30 cellular contexts compared by ENCODE assay signal in genomic region chr13:28865951-28866350, GRCh38. TPM values are rescaled to one million over a fixed set of nuclear protein-coding genes. Genes with fewer than 3 reads are reported as not detected.
"Had no signal": no experiment of that assay in that cellular context is flagged by ENCODE, and none has a peak within 500 bp of the region (broad histone marks: within the 10 kb centered on the region; RNA-seq: fewer than 3 reads in every experiment).

No MANE protein-coding gene starts in this region.

- H3K4me1 ChIP-seq: neural progenitor cell, parathyroid adenoma, psoas muscle, right atrium auricular region, right lobe of liver, stomach, thyroid gland, tibial nerve, upper lobe of left lung, vagina had no signal

- H3K4me3 ChIP-seq: neural progenitor cell, ovary, psoas muscle, right atrium auricular region, right lobe of liver, sigmoid colon, stomach, thoracic aorta, thyroid gland, tibial nerve, upper lobe of left lung, vagina had no signal

- H3K27me3 ChIP-seq: neural progenitor cell, ovary, right atrium auricular region, right lobe of liver, sigmoid colon, stomach, thyroid gland, tibial nerve, upper lobe of left lung, vagina had no signal

- H2AFZ ChIP-seq: neural progenitor cell, parathyroid adenoma had no signal

- H3K27ac ChIP-seq: neural progenitor cell, ovary, parathyroid adenoma, psoas muscle, right lobe of liver, sigmoid colon, stomach, thyroid gland, tibial nerve, upper lobe of left lung, vagina had no signal

- H3K27ac Mint-ChIP-seq: natural killer cell; nephron; neural progenitor cell; progenitor cell of endocrine pancreas; stimulated activated effector memory CD8-positive, alpha-beta T cell treated with anti-CD3 and anti-CD28 coated beads, Interleukin-12 subunit alpha, Interleukin-12 subunit beta, amount 100 ng/mL, for 72 hours; stimulated activated naive B cell treated with anti-CD40 and anti-IgM and Interleukin-4, amounts not matched to agents 10 μg/mL and 1 μg/mL and 100 μg/mL, for 72 hours; stimulated activated naive CD8-positive, alpha-beta T cell treated with anti-CD3 and anti-CD28 coated beads, Interleukin-15, Interleukin-2, amounts not matched to agents 100 ng/mL and 50 ng/mL, for 24 hours had no signal

- H3K4me3 Mint-ChIP-seq: natural killer cell; nephron; neural progenitor cell; stimulated activated effector memory CD8-positive, alpha-beta T cell treated with anti-CD3 and anti-CD28 coated beads, Interleukin-12 subunit alpha, Interleukin-12 subunit beta, amount 100 ng/mL, for 72 hours; stimulated activated naive B cell treated with anti-CD40 and anti-IgM and Interleukin-4, amounts not matched to agents 10 μg/mL and 1 μg/mL and 100 μg/mL, for 72 hours; stimulated activated naive CD8-positive, alpha-beta T cell treated with anti-CD3 and anti-CD28 coated beads, Interleukin-15, Interleukin-2, amounts not matched to agents 100 ng/mL and 50 ng/mL, for 24 hours had no signal

- H3K4me1 Mint-ChIP-seq: natural killer cell; nephron; neural progenitor cell; stimulated activated effector memory CD8-positive, alpha-beta T cell treated with anti-CD3 and anti-CD28 coated beads, Interleukin-12 subunit alpha, Interleukin-12 subunit beta, amount 100 ng/mL, for 72 hours; stimulated activated naive B cell treated with anti-CD40 and anti-IgM and Interleukin-4, amounts not matched to agents 10 μg/mL and 1 μg/mL and 100 μg/mL, for 72 hours had no signal

- H3K36me3 ChIP-seq: neural progenitor cell, ovary, right atrium auricular region, right lobe of liver, sigmoid colon, stomach, thoracic aorta, thyroid gland, tibial nerve, upper lobe of left lung, vagina had no signal

- H3K9me3 Mint-ChIP-seq: neural progenitor cell; stimulated activated effector memory CD8-positive, alpha-beta T cell treated with anti-CD3 and anti-CD28 coated beads, Interleukin-12 subunit alpha, Interleukin-12 subunit beta, amount 100 ng/mL, for 72 hours; stimulated activated naive B cell treated with anti-CD40 and anti-IgM and Interleukin-4, amounts not matched to agents 10 μg/mL and 1 μg/mL and 100 μg/mL, for 72 hours; stimulated activated naive CD8-positive, alpha-beta T cell treated with anti-CD3 and anti-CD28 coated beads, Interleukin-15, Interleukin-2, amounts not matched to agents 100 ng/mL and 50 ng/mL, for 24 hours had no signal

- DNase-seq: natural killer cell; occipital lobe; ovary; posterior cingulate gyrus; psoas muscle; retina; right lobe of liver; sigmoid colon; small intestine; stimulated activated CD4-positive, alpha-beta T cell treated with anti-CD3 and anti-CD28 coated beads, Interleukin-15, amount 100 ng/mL, for 24 hours; stimulated activated CD4-positive, alpha-beta T cell treated with anti-CD3 and anti-CD28 coated beads, Interleukin-2, amount 100 ng/mL, for 24 hours; stimulated activated CD4-positive, alpha-beta T cell treated with anti-CD3 and anti-CD28 coated beads, Interleukin-2, amount 100 ng/mL, for 48 hours; stimulated activated CD4-positive, alpha-beta T cell treated with anti-CD3 and anti-CD28 coated beads, Interleukin-4, amount 100 ng/mL, for 24 hours; stimulated activated naive B cell treated with anti-CD40 and anti-IgM and Interleukin-4, amounts not matched to agents 10 μg/mL and 1 μg/mL and 100 μg/mL, for 72 hours; stimulated activated naive CD4-positive, alpha-beta T cell treated with Interleukin-2 at 50 U/mL for 16 hours; stomach; thyroid gland; trophoblast cell; upper lobe of left lung had no signal

- ATAC-seq: natural killer cell; psoas muscle; right lobe of liver; stimulated activated effector memory CD8-positive, alpha-beta T cell treated with anti-CD3 and anti-CD28 coated beads, Interleukin-12 subunit alpha, Interleukin-12 subunit beta, amount 100 ng/mL, for 72 hours; stimulated activated naive B cell treated with anti-CD40 and anti-IgM and Interleukin-4, amounts not matched to agents 10 μg/mL and 1 μg/mL and 100 μg/mL, for 72 hours had no signal

- H3K36me3 Mint-ChIP-seq: natural killer cell; neural progenitor cell; stimulated activated effector memory CD8-positive, alpha-beta T cell treated with anti-CD3 and anti-CD28 coated beads, Interleukin-12 subunit alpha, Interleukin-12 subunit beta, amount 100 ng/mL, for 72 hours; stimulated activated naive B cell treated with anti-CD40 and anti-IgM and Interleukin-4, amounts not matched to agents 10 μg/mL and 1 μg/mL and 100 μg/mL, for 72 hours had no signal

- H3K4me2 ChIP-seq: neural progenitor cell had no signal

- H3K79me2 ChIP-seq: parathyroid adenoma had no signal

RNA-seq across cellular contexts. Expression of gene MTUS2, which starts 45.8 kb away (rescaled TPM):
- total RNA-seq: natural killer cell, subcutaneous adipose tissue had no signal
